ENCODE assay signal across 8 cellular contexts in genomic region chr1:48916121-48917069, GRCh38.
DNase-seq lines count a peak whose midpoint lies in the region.

No MANE protein-coding gene starts in this region.

- DNase-seq in Daoy (ENCODE audit: low read depth) (peak; percentile 43), LoVo (ENCODE audit: low spot score) (peak; percentile 11), SHP77 treated with DMSO at 0.1 percent for 48 hours (lab: John Stamatoyannopoulos, UW) (peak; percentile 55), globus pallidus (ENCODE audit: low spot score) (peak; percentile 31), superior temporal gyrus (ENCODE audit: extremely low spot score) (peak; percentile 78), occipital lobe (lab: John Stamatoyannopoulos, UW) (no peak), NCI-H128 (lab: John Stamatoyannopoulos, UW; ENCODE audit: unreplicated experiment) (no peak)
- no peak for DNase-seq in stimulated activated CD4-positive, alpha-beta T cell treated with anti-CD3 and anti-CD28 coated beads, Interleukin-12 subunit alpha, Interleukin-12 subunit beta, amount 100 ng/mL, for 4 hours

Comparison
In these comparisons a context has a peak if more than half of its experiments do, and no peak if none do; other contexts are left out.
1. DNase-seq: peak in Daoy (single experiment), LoVo (single experiment), SHP77 treated with DMSO at 0.1 percent for 48 hours (single experiment), globus pallidus (single experiment) and superior temporal gyrus (single experiment); none in occipital lobe (single experiment), NCI-H128 (single experiment) and stimulated activated CD4-positive, alpha-beta T cell treated with anti-CD3 and anti-CD28 coated beads, Interleukin-12 subunit alpha, Interleukin-12 subunit beta, amount 100 ng/mL, for 4 hours (single experiment).